8 cellular contexts compared by ENCODE assay signal in the genomic region with DNA sequence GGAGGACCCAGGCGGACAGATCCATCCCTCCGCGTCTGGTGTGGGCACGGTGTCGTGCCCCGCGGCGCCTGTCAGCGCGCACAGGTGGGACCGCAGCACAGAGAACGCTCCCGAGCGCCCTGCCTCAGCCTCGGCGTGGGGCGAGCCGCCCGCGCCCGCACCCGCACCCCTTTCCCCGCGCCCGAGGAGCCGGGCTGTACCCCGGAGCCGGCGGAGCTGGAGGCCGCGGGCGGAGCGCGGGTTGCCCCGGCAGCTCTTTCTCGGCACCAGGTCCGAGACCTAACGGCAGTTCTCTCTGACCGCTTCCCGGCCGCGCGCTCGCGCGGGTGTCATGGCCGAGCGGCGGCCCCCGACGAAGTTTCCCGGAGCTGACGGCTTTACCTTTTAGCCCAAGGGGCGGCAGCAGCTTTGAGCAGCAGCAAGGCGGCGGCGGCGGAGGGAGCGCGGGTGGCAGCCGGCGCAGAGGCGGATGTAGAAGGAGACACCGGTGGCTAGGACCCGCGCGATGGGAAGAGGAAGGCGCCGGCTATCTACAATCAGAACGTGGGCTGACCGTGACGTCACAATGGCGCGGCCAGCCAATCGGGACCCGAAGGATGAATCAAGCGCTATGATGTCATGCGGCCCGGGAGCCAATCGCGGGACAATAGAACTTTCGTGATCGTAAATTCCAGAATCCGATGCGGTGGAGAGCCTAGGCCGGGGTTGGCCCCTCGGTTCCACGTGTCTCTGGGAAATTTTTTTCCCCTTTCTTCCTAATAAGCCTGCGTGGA. TPM values are rescaled to one million over a fixed set of nuclear protein-coding genes. Genes with fewer than 3 reads are reported as not detected.
DNase-seq lines count a peak whose midpoint lies in the region; ATAC-seq and TF ChIP-seq lines count a peak whose summit lies in the region.

ELOVL5 (minus strand) TSS at position 515 of the 773 bp plus-strand sequence. CDS start 53,251 bp downstream, outside the sequence.

- peak within 1 kb of the TSS; percentile 90 for H4K91ac ChIP-seq in IMR-90 (ENCODE audit: insufficient read depth, low read depth, low read length)

- TF ChIP-seq CTCF in IMR-90 (conservative IDR thresholded peaks at IDR 0.05; ENCODE audit: low read depth, low read length) = no peak

- BruUV-seq in IMR-90 (replicated peaks; lab: Mats Ljungman, UMichigan) = no TSS peak

- dilution Hi-C loops in IMR-90 (cut with HindIII; ENCODE audit: low sequenced_read_pairs, unreplicated experiment) = no loop called here

- CTCF ChIA-PET in IMR-90 (lab: Yijun Ruan, JAX) = no interaction called here

- peak within 1 kb of the TSS; percentile 60; the same call in 1 of the 3 replicates for H2BK15ac ChIP-seq in IMR-90 (ENCODE audit: low read depth, low read length)

- peak within 1 kb of the TSS; percentile 27; the same call in 1 of the 2 replicates for H2AK5ac ChIP-seq in IMR-90 (ENCODE audit: low read depth, low read length)

- H2BK120ac ChIP-seq in IMR-90 (ENCODE audit: low read depth, low read length) = peak within 1 kb of the TSS; percentile 36

- H3K4me1 ChIP-seq in IMR-90 (ENCODE audit: control insufficient read depth, insufficient read depth, low read length) = 0 out of 2 replicates have a peak, but pooled peaks cover 1% of the 10 kb centered on the region
- H3K4me1 ChIP-seq in mucosa of stomach (ENCODE audit: control insufficient read depth, insufficient read depth, low read length) = peaks cover 8% of the 10 kb centered on the region

- peaks cover 10 to 35% of the 10 kb centered on the region in 2 experiments; a peak in 2 of 4 replicates for H3K79me1 ChIP-seq in IMR-90 (ENCODE audit: low read depth in 1 of 2, low read length in 2 of 2)

- peaks cover 3% of the 10 kb centered on the region; the same call in 1 of the 2 replicates for H3K9me1 ChIP-seq in IMR-90 (ENCODE audit: insufficient read depth, low read length)

- H3K9me3 ChIP-seq in IMR-90 (ENCODE audit: control insufficient read depth, insufficient read depth, low read length) = no peaks in the 10 kb centered on the region
- no peaks in the 10 kb centered on the region for H3K9me3 ChIP-seq in mucosa of stomach (ENCODE audit: control insufficient read depth, low read length)

- peak within 1 kb of the TSS; percentile 94 for H3K4me2 ChIP-seq in IMR-90 (ENCODE audit: low read depth, low read length)

- peak within 1 kb of the TSS; percentile 92 for H3K4ac ChIP-seq in IMR-90 (ENCODE audit: low read depth, low read length)

- H3K18ac ChIP-seq in IMR-90 (ENCODE audit: low read depth, low read length) = peak within 1 kb of the TSS; percentile 81

- peak within 1 kb of the TSS; percentile 94 for H4K8ac ChIP-seq in IMR-90 (ENCODE audit: low read depth in 2 of 2, low read length in 2 of 2)

- peaks cover 30% of the 10 kb centered on the region for H4K20me1 ChIP-seq in IMR-90 (ENCODE audit: insufficient read depth, low read length)

- peak within 1 kb of the TSS; percentile 86 for H3K23ac ChIP-seq in IMR-90 (ENCODE audit: low read depth, low read length)

- DNase-seq in D341Med (ENCODE audit: low spot score) = peak; percentile 91
- DNase-seq in IMR-90 = peak; percentile 98
- DNase-seq in OCI-M1 (lab: John Stamatoyannopoulos, UW) = peak; percentile 99
- peak; percentile 98 for DNase-seq in activated T-cell treated with anti-CD3 and anti-CD28 coated beads for 4 hours
- peak; percentile 73 for DNase-seq in epithelial cell of prostate (ENCODE audit: low read depth, low spot score)
- DNase-seq in stimulated activated CD8-positive, alpha-beta memory T cell treated with anti-CD3 and anti-CD28 coated beads, Interleukin-7, amount 100 ng/mL, for 1 hour (ENCODE audit: low read depth in 2 of 2) = peak; percentile 82 to 89

- H3K56ac ChIP-seq in IMR-90 (ENCODE audit: extremely low read depth, insufficient read depth, low read length) = peak within 1 kb of the TSS; percentile 77; the same call in 1 of the 2 replicates

- ATAC-seq in GM21526 (IDR thresholded peaks at IDR 0.05; ENCODE audit: low FRiP score, unreplicated experiment) = peak; percentile 79
- ATAC-seq in IMR-90 (ENCODE audit: low read depth) = peak; percentile 65

- peak within 1 kb of the TSS; percentile 92 for H3K14ac ChIP-seq in IMR-90 (replicated peaks; ENCODE audit: low read depth, low read length)

- no peaks in the 10 kb centered on the region for H3K36me3 ChIP-seq in IMR-90 (ENCODE audit: control insufficient read depth, insufficient read depth, low read length)
- no peaks in the 10 kb centered on the region for H3K36me3 ChIP-seq in mucosa of stomach (ENCODE audit: control insufficient read depth, insufficient read depth, low read length)

- peak within 1 kb of the TSS; percentile 80 for H2AK9ac ChIP-seq in IMR-90 (replicated peaks; ENCODE audit: low read depth, low read length, poor library complexity)

- WGBS in IMR-90 (ENCODE audit: extremely low coverage in 2 of 2, insufficient read length in 1 of 2), 2 experiments = 1% methylated on average over 70 of the region's 89 CpGs; no CpG with 5 or more reads in 1 of the 2 experiments

- in situ Hi-C loops in IMR-90 (cut with MboI; ENCODE audit: low sequenced_read_pairs) = no loop called here

- H3K4me3 ChIP-seq in IMR-90 (ENCODE audit: insufficient read depth, low read depth, low read length) (peak within 1 kb of the TSS; percentile 95), mucosa of stomach (ENCODE audit: low read length) (peak within 1 kb of the TSS; percentile 60)

- peak within 1 kb of the TSS; percentile 95 for H4K5ac ChIP-seq in IMR-90 (ENCODE audit: low read depth, low read length)

- H3K27me3 ChIP-seq in IMR-90 (ENCODE audit: control insufficient read depth, insufficient read depth, low read length) (peaks cover 3% of the 10 kb centered on the region; the same call in 1 of the 2 replicates), mucosa of stomach (ENCODE audit: control insufficient read depth, insufficient read depth, low read length) (peaks cover 32% of the 10 kb centered on the region)

- H2AFZ ChIP-seq in IMR-90 (replicated peaks; ENCODE audit: low read length, poor library complexity) = peak within 1 kb of the TSS; percentile 98

- H2BK5ac ChIP-seq in IMR-90 (ENCODE audit: low read depth, low read length, poor library complexity, severe bottlenecking) = peak within 1 kb of the TSS; percentile 55

- POLR2A ChIA-PET in IMR-90 (lab: Charles Lee; ENCODE audit: unreplicated experiment) = interaction anchor here (0.6 kb wide), 1 partner anchor 255 kb away, joined by 3 read pairs; no protein-coding TSS in a partner anchor

- H3K9ac ChIP-seq in IMR-90 (ENCODE audit: low read depth, low read length) (peak within 1 kb of the TSS; percentile 90), mucosa of stomach (ENCODE audit: low read length) (peak within 1 kb of the TSS; percentile 72)

- intact Hi-C loops in IMR-90 (cut with micrococcal nuclease) = loop anchor here (5.0 kb wide), 4 partner anchors 56 to 176 kb away; no protein-coding TSS in a partner anchor

- TF ChIP-seq POLR2A in IMR-90 (IDR thresholded peaks at IDR 0.05; ENCODE audit: low read depth, low read length) = peak; percentile 84

- peak within 1 kb of the TSS; percentile 91 for H3K27ac ChIP-seq in IMR-90 (ENCODE audit: insufficient read depth, low read length)
- peak within 1 kb of the TSS; percentile 65 for H3K27ac ChIP-seq in epithelial cell of prostate

- no peak for TF ChIP-seq RAD21 in IMR-90 (IDR thresholded peaks at IDR 0.05; ENCODE audit: low read length)

- peak within 1 kb of the TSS; percentile 38; the same call in 1 of the 2 replicates for H2BK20ac ChIP-seq in IMR-90 (ENCODE audit: low read depth, low read length)

TF ChIP-seq in IMR-90, 13 proteins besides CTCF, POLR2A, EP300 and RAD21:
- no peak for TF ChIP-seq MXI1 (IDR thresholded peaks at IDR 0.05; ENCODE audit: borderline replicate concordance, low read depth, low read length)
- TF ChIP-seq NFE2L2 (IDR thresholded peaks at IDR 0.05; ENCODE audit: low read depth, low read length) = no peak
- peak; percentile 10; the same call in 1 of the 2 replicates for TF ChIP-seq RFX5 (IDR thresholded peaks at IDR 0.05; ENCODE audit: low read depth, low read length)
- TF ChIP-seq, protein P1, sequence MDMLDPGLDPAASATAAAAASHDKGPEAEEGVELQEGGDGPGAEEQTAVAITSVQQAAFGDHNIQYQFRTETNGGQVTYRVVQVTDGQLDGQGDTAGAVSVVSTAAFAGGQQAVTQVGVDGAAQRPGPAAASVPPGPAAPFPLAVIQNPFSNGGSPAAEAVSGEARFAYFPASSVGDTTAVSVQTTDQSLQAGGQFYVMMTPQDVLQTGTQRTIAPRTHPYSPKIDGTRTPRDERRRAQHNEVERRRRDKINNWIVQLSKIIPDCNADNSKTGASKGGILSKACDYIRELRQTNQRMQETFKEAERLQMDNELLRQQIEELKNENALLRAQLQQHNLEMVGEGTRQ (IDR thresholded peaks at IDR 0.05; ENCODE audit: low read depth, low read length) = peak; percentile 70
- 0 out of 2 replicates have a peak, but pooled peaks have one; percentile 38 for TF ChIP-seq CEBPB (IDR thresholded peaks at IDR 0.05; ENCODE audit: low read depth, low read length)
- no peak for TF ChIP-seq CHD1 (IDR thresholded peaks at IDR 0.05; ENCODE audit: low read depth, low read length)
- peak; percentile 39; the same call in 1 of the 2 replicates for TF ChIP-seq FOS (IDR thresholded peaks at IDR 0.05; ENCODE audit: low read depth, low read length)

RNA-seq across cellular contexts. Expression of gene ELOVL5, which starts in this region (rescaled TPM):
- total RNA-seq in IMR-90 (2012; rRNA removed) = 42.3 and 50.5 TPM in 2 replicates
- polyA plus RNA-seq in IMR-90 (2012; rRNA removed) = 29.7 and 32.1 TPM in 2 replicates
- 9.0 and 11.1 TPM in 2 replicates for polyA plus RNA-seq in IMR-90 (2012; cell fraction: cytosol; rRNA removed)
- polyA plus RNA-seq in IMR-90 (2012; cell fraction: nucleus; rRNA removed; ENCODE audit: low replicate concordance) = 13.4 and 51.1 TPM in 2 replicates

Comparison
In these comparisons a context has a peak if more than half of its experiments do, and no peak if none do; other contexts are left out.
1. Peak in every context shown above with its lines: DNase-seq, ATAC-seq, H3K4me3 ChIP-seq and H3K27ac ChIP-seq.